ENCODE assay signal across 8 cellular contexts in the genomic region with DNA sequence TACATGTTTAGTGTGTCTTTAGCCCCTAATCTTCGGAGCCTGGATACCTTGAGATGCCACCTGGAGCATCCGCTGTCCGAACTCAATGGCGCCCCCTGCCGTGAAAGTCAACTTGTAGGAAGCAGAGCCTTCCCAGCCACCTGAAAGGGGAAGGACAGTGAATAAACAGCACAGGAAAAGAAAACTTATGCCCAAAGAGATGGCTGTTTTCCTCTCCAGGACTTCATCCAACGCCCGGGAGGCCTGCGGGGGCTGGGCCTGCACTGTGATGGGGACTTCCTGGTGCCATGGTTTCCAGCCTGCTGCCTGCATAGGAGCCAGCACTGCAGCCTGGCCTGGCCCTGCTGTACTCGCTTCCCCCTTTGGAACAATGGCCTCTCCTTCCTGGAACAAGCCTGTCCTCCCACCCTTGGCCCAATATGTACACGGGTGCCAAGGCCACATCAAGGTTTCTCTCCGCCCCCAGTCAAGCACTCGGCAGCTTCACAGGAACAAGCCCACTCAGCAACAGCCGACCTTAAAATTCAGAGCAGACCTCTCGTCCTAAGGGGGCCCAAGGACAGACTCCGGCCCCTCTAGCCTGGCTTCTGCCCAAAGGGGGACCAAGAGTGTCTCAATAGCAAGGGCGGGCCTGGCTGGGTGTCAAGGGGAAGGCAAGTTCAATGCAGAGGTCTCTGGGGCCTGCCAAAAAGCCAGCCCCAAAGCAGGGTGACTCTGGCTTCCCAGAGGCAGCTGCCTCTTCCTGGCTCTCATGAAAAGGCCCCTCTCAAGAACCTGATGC. TPM values are rescaled to one million over a fixed set of nuclear protein-coding genes. Genes with fewer than 3 reads are reported as not detected.
DNase-seq lines count a peak whose midpoint lies in the region; ATAC-seq and TF ChIP-seq lines count a peak whose summit lies in the region.

No MANE protein-coding gene starts in this region.

- H3K9me3 Mint-ChIP-seq in activated CD4-positive, alpha-beta T cell treated with anti-CD3 and anti-CD28 coated beads for 36 hours (ENCODE audit: low read depth) = no peaks in the 10 kb centered on the region
- no peaks in the 10 kb centered on the region for H3K9me3 Mint-ChIP-seq in memory B cell

- peaks cover 16% of the 10 kb centered on the region for H3K4me1 Mint-ChIP-seq in activated CD4-positive, alpha-beta T cell treated with anti-CD3 and anti-CD28 coated beads for 36 hours
- H3K4me1 Mint-ChIP-seq in memory B cell = peaks cover 15% of the 10 kb centered on the region

- TF ChIP-seq CTCF in GM10248 (IDR thresholded peaks at IDR 0.05; ENCODE audit: control extremely low read depth, extremely low read depth, low read depth, missing control alignments) = peak; percentile 77

- peak overlapping the region; percentile 72 for H3K27ac ChIP-seq in cingulate gyrus (ENCODE audit: low read depth, low read length)

- POLR2A ChIA-PET in GM10248 (lab: Yijun Ruan, JAX) = interaction anchor here (1.2 kb wide), 1 partner anchor 69 kb away, joined by 5 read pairs; no protein-coding TSS in a partner anchor
- POLR2A ChIA-PET in activated CD4-positive, alpha-beta T cell treated with anti-CD3 and anti-CD28 coated beads for 36 hours (lab: Charles Lee) = interaction anchor here (1.0 to 1.7 kb wide), 2 partner anchors 69 to 75 kb away, joined by 3 to 4 read pairs; no protein-coding TSS in a partner anchor

- CTCF ChIA-PET in GM10248 (lab: Yijun Ruan, JAX) = interaction anchor here (0.6 to 10.8 kb wide), 21 partner anchors 9 to 95 kb away, joined by 3 to 135 read pairs (median 3); partner anchors contain the start of genes GALK1, TRIM47 and UNK
- CTCF ChIA-PET in activated CD4-positive, alpha-beta T cell treated with anti-CD3 and anti-CD28 coated beads for 36 hours (lab: Charles Lee) = interaction anchor here (0.7 to 4.5 kb wide), 16 partner anchors 9 to 101 kb away, joined by 3 to 42 read pairs (median 4); partner anchors contain the start of gene FBF1

- DNase-seq in GM10248 (ENCODE audit: extremely low spot score) (peak; percentile 61), NCI-H2171 (lab: John Stamatoyannopoulos, UW) (peak; percentile 13), memory B cell (ENCODE audit: low spot score in 2 of 2) (peak; percentile 76 to 79), dedifferentiated amniotic fluid mesenchymal stem cell (ENCODE audit: extremely low spot score) (no peak), GM19240 (ENCODE audit: insufficient read length, low spot score) (no peak)
- DNase-seq in activated CD4-positive, alpha-beta T cell treated with anti-CD3 and anti-CD28 coated beads for 36 hours = peak; percentile 92
- peak; percentile 76 for DNase-seq in stimulated activated CD8-positive, alpha-beta memory T cell treated with anti-CD3 and anti-CD28 coated beads, Interleukin-4, amount 100 ng/mL, for 24 hours (ENCODE audit: low read depth)

- no peak overlapping the region for H3K27ac Mint-ChIP-seq in activated CD4-positive, alpha-beta T cell treated with anti-CD3 and anti-CD28 coated beads for 36 hours
- no peak overlapping the region for H3K27ac Mint-ChIP-seq in memory B cell

- intact Hi-C loops in activated CD4-positive, alpha-beta T cell treated with anti-CD3 and anti-CD28 coated beads for 36 hours (cut with DNase I, micrococcal nuclease) = no loop called here

- no peak for ATAC-seq in activated CD4-positive, alpha-beta T cell treated with anti-CD3 and anti-CD28 coated beads for 36 hours
- peak; percentile 29 for ATAC-seq in memory B cell (ENCODE audit: low read depth)

- H3K36me3 Mint-ChIP-seq in activated CD4-positive, alpha-beta T cell treated with anti-CD3 and anti-CD28 coated beads for 36 hours (ENCODE audit: low read depth) = peaks cover 22% of the 10 kb centered on the region
- peaks cover 19% of the 10 kb centered on the region for H3K36me3 Mint-ChIP-seq in memory B cell

- H3K4me3 Mint-ChIP-seq in activated CD4-positive, alpha-beta T cell treated with anti-CD3 and anti-CD28 coated beads for 36 hours = no peak overlapping the region
- no peak overlapping the region for H3K4me3 Mint-ChIP-seq in memory B cell

- no peaks in the 10 kb centered on the region for H3K27me3 Mint-ChIP-seq in activated CD4-positive, alpha-beta T cell treated with anti-CD3 and anti-CD28 coated beads for 36 hours
- H3K27me3 Mint-ChIP-seq in memory B cell = no peaks in the 10 kb centered on the region

RNA-seq across cellular contexts. Expression of gene UNC13D, which starts 4.5 kb away (rescaled TPM):
- total RNA-seq in activated CD4-positive, alpha-beta T cell treated with anti-CD3 and anti-CD28 coated beads for 36 hours = 100 to 1,000 TPM; 106 to 133 TPM

RNA-seq across cellular contexts. Expression of gene WBP2, which starts 6.4 kb away (rescaled TPM):
- total RNA-seq in activated CD4-positive, alpha-beta T cell treated with anti-CD3 and anti-CD28 coated beads for 36 hours = 10 to 100 TPM; 68.7 to 74.1 TPM

RNA-seq across cellular contexts. Expression of gene TRIM47, which starts 29.7 kb away (rescaled TPM):
- total RNA-seq in activated CD4-positive, alpha-beta T cell treated with anti-CD3 and anti-CD28 coated beads for 36 hours = 10 to 100 TPM; 13.4 to 19.9 TPM

RNA-seq across cellular contexts. Expression of gene TRIM65, which starts 48.0 kb away (rescaled TPM):
- 10 to 100 TPM; 28.9 to 31.9 TPM for total RNA-seq in activated CD4-positive, alpha-beta T cell treated with anti-CD3 and anti-CD28 coated beads for 36 hours

RNA-seq across cellular contexts. Expression of gene MRPL38, which starts 56.0 kb away (rescaled TPM):
- total RNA-seq in activated CD4-positive, alpha-beta T cell treated with anti-CD3 and anti-CD28 coated beads for 36 hours = 100 to 1,000 TPM in 1 of 2 experiments, 10 to 100 TPM in 1; 98.0 to 115 TPM

Comparison
In these comparisons a context has a peak if more than half of its experiments do, and no peak if none do; other contexts are left out.
1. DNase-seq: peak in GM10248 (single experiment), NCI-H2171 (single experiment), activated CD4-positive, alpha-beta T cell treated with anti-CD3 and anti-CD28 coated beads for 36 hours (single experiment), memory B cell (2 of 2) and stimulated activated CD8-positive, alpha-beta memory T cell treated with anti-CD3 and anti-CD28 coated beads, Interleukin-4, amount 100 ng/mL, for 24 hours (single experiment); none in dedifferentiated amniotic fluid mesenchymal stem cell (single experiment) and GM19240 (single experiment).